Comparison of ENCODE assay signal across 21 cellular contexts in the genomic region with DNA sequence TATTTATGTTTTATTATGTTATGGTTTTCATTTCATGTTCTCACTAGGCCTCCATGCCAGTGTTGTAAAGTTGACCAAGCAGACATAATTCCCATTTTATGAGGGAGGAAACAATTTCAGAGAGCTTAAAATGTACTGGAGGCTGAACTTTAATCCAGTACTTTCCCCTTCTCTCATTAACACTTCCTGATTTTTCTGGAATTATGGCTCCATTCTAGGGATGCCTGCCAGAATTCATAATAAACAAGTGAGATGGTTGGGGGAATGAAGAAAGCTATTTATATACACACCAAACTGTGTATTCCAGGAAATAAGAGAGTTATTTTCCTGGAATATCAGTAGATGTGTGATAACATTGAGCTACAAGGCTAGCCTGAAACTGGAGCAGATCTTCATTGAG. TPM values are rescaled to one million over a fixed set of nuclear protein-coding genes. Genes with fewer than 3 reads are reported as not detected.
DNase-seq lines count a peak whose midpoint lies in the region; ATAC-seq, FAIRE-seq and TF ChIP-seq lines count a peak whose summit lies in the region.
"Had no signal": no experiment of that assay in that cellular context is flagged by ENCODE, and none has a peak within 500 bp of the region (broad histone marks: within the 10 kb centered on the region; RNA-seq: fewer than 3 reads in every experiment).

No MANE protein-coding gene starts in this region.

- no peak overlapping the region for H2AK9ac ChIP-seq in IMR-90 (replicated peaks; ENCODE audit: low read depth, low read length, poor library complexity)

- no TSS peak for BruUV-seq in IMR-90 (replicated peaks; lab: Mats Ljungman, UMichigan)

- no peak overlapping the region for H3K4me2 ChIP-seq in IMR-90 (ENCODE audit: low read depth, low read length)
- H3K4me2 ChIP-seq: A549, GM23338 had no signal

- H2BK120ac ChIP-seq in IMR-90 (ENCODE audit: low read depth, low read length), result no peak overlapping the region

- H2BK20ac ChIP-seq in IMR-90 (ENCODE audit: low read depth, low read length), result no peak overlapping the region

- dilution Hi-C loops in IMR-90 (cut with HindIII; ENCODE audit: low sequenced_read_pairs, unreplicated experiment), result no loop called here

- no peak overlapping the region for H2BK15ac ChIP-seq in IMR-90 (ENCODE audit: low read depth, low read length)

- CTCF ChIA-PET in IMR-90 (lab: Yijun Ruan, JAX), result interaction anchor here (0.7 kb wide), 2 partner anchors 16 to 60 kb away, joined by 3 read pairs; no protein-coding TSS in a partner anchor

- intact Hi-C loops in IMR-90 (cut with micrococcal nuclease), result no loop called here
- intact Hi-C loops in left colon (cut with DNase I, micrococcal nuclease), result no loop called here

- H3K9ac ChIP-seq in IMR-90 (ENCODE audit: low read depth, low read length), result no peak overlapping the region

- no peaks in the 10 kb centered on the region for H3K9me1 ChIP-seq in IMR-90 (ENCODE audit: insufficient read depth, low read length)

- ATAC-seq in IMR-90 (ENCODE audit: low read depth), result peak; percentile 40; the same call in 1 of the 2 replicates
- ATAC-seq in left colon, result peak; percentile 70
- ATAC-seq: A549, GM23338 had no signal

- H4K8ac ChIP-seq in IMR-90 (ENCODE audit: low read depth in 2 of 2, low read length in 2 of 2), result no peak overlapping the region

- H2AFZ ChIP-seq in IMR-90 (replicated peaks; ENCODE audit: low read length, poor library complexity), result no peak overlapping the region
- H2AFZ ChIP-seq: GM23338 had no signal

- no peak overlapping the region for H3K4ac ChIP-seq in IMR-90 (ENCODE audit: low read depth, low read length)

- H2AK5ac ChIP-seq in IMR-90 (ENCODE audit: low read depth, low read length), result no peak overlapping the region

- H3K14ac ChIP-seq in IMR-90 (replicated peaks; ENCODE audit: low read depth, low read length), result no peak overlapping the region

- H3K23ac ChIP-seq in IMR-90 (ENCODE audit: low read depth, low read length), result no peak overlapping the region

- no peaks in the 10 kb centered on the region; the same call in 1 of the 2 replicates for H3K27me3 ChIP-seq in IMR-90 (ENCODE audit: control insufficient read depth, insufficient read depth, low read length)
- H3K27me3 ChIP-seq in small intestine (ENCODE audit: control insufficient read depth in 2 of 2, insufficient read depth in 2 of 2, low read length in 2 of 2), result no peaks in the 10 kb centered on the region

- H3K4me3 ChIP-seq in IMR-90 (ENCODE audit: insufficient read depth, low read depth, low read length) (no peak overlapping the region), small intestine (ENCODE audit: low read depth in 1 of 2, low read length in 2 of 2) (no peak overlapping the region)
- H3K4me3 ChIP-seq: A549, GM23338 had no signal

- H3K79me1 ChIP-seq in IMR-90 (ENCODE audit: low read depth in 1 of 2, low read length in 2 of 2), result no peaks in the 10 kb centered on the region

- no peak overlapping the region for H4K5ac ChIP-seq in IMR-90 (ENCODE audit: low read depth, low read length)

- H3K27ac ChIP-seq in IMR-90 (ENCODE audit: insufficient read depth, low read length) (no peak overlapping the region), small intestine (ENCODE audit: low read depth in 1 of 2, low read length in 1 of 2) (peak overlapping the region in 1 of 2 donors; percentile 27)
- H3K27ac ChIP-seq: A549 had no signal

- no peak overlapping the region for H3K56ac ChIP-seq in IMR-90 (ENCODE audit: extremely low read depth, insufficient read depth, low read length)

- H3K18ac ChIP-seq in IMR-90 (ENCODE audit: low read depth, low read length), result no peak overlapping the region

- TF ChIP-seq POLR2A in IMR-90 (IDR thresholded peaks at IDR 0.05; ENCODE audit: low read depth, low read length), result no peak

- in situ Hi-C loops in IMR-90 (cut with MboI; ENCODE audit: low sequenced_read_pairs), result no loop called here

- no peak for TF ChIP-seq RAD21 in IMR-90 (IDR thresholded peaks at IDR 0.05; ENCODE audit: low read length)

- no peak for TF ChIP-seq CTCF in IMR-90 (conservative IDR thresholded peaks at IDR 0.05; ENCODE audit: low read depth, low read length)

- H3K4me1 ChIP-seq in IMR-90 (ENCODE audit: control insufficient read depth, insufficient read depth, low read length) (no peaks in the 10 kb centered on the region), small intestine (ENCODE audit: control insufficient read depth in 2 of 2, insufficient read depth in 1 of 2, low read depth in 1 of 2, low read length in 1 of 2) (peaks cover 0 to 4% of the 10 kb centered on the region in 2 donors)

- DNase-seq in IMR-90, result no peak
- no peak for DNase-seq in left colon
- DNase-seq in small intestine, result peak; percentile 59
- DNase-seq in DMS153 (lab: John Stamatoyannopoulos, UW), result no peak
- no peak for DNase-seq in DMS53 treated with DMSO at 0.1 percent for 48 hours (lab: John Stamatoyannopoulos, UW; ENCODE audit: unreplicated experiment)
- no peak for DNase-seq in nucleus accumbens (lab: John Stamatoyannopoulos, UW)
- DNase-seq: C1 segment of cervical spinal cord; CD8-positive, alpha-beta memory T cell; DND-41; NCI-H1105 treated with DMSO at 0.1 percent for 48 hours; NCI-H1694; NK-92 treated with Interleukin-12 subunit alpha and Interleukin-12 subunit beta, amount 100 ng/mL, for 24 hours; RPMI8226; SHP77 treated with DMSO at 0.1 percent for 48 hours had no signal

- H3K36me3 ChIP-seq in IMR-90 (ENCODE audit: control insufficient read depth, insufficient read depth, low read length) (no peaks in the 10 kb centered on the region), small intestine (ENCODE audit: control insufficient read depth in 2 of 2, insufficient read depth in 2 of 2, low read length in 2 of 2) (peaks cover 0 to 2% of the 10 kb centered on the region in 2 donors)

- H4K20me1 ChIP-seq in IMR-90 (ENCODE audit: insufficient read depth, low read length), result no peaks in the 10 kb centered on the region

- H4K91ac ChIP-seq in IMR-90 (ENCODE audit: insufficient read depth, low read depth, low read length), result no peak overlapping the region

- H3K9me3 ChIP-seq in IMR-90 (ENCODE audit: control insufficient read depth, insufficient read depth, low read length) (no peaks in the 10 kb centered on the region), small intestine (ENCODE audit: control insufficient read depth, low read depth) (no peaks in the 10 kb centered on the region)
- H3K9me3 ChIP-seq: A549 had no signal

- peak; percentile 97 for FAIRE-seq in colon (lab: Jason Lieb, UNC)
- FAIRE-seq in small intestine (lab: Jason Lieb, UNC), result peak; percentile 51
- FAIRE-seq: A549, G401.6, HTR-8/SVneo had no signal

- POLR2A ChIA-PET in IMR-90 (lab: Charles Lee; ENCODE audit: unreplicated experiment), result interaction anchor here (0.6 kb wide), 1 partner anchor 759 kb away, joined by 3 read pairs; no protein-coding TSS in a partner anchor

- H2BK5ac ChIP-seq in IMR-90 (ENCODE audit: low read depth, low read length, poor library complexity, severe bottlenecking), result no peak overlapping the region

TF ChIP-seq in IMR-90, 13 proteins besides CTCF, POLR2A, EP300 and RAD21:
- TF ChIP-seq SMC3 (IDR thresholded peaks at IDR 0.05; ENCODE audit: low read depth, low read length), result no peak
- TF ChIP-seq, protein P1, sequence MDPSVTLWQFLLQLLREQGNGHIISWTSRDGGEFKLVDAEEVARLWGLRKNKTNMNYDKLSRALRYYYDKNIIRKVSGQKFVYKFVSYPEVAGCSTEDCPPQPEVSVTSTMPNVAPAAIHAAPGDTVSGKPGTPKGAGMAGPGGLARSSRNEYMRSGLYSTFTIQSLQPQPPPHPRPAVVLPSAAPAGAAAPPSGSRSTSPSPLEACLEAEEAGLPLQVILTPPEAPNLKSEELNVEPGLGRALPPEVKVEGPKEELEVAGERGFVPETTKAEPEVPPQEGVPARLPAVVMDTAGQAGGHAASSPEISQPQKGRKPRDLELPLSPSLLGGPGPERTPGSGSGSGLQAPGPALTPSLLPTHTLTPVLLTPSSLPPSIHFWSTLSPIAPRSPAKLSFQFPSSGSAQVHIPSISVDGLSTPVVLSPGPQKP (IDR thresholded peaks at IDR 0.05; ENCODE audit: borderline replicate concordance, low read depth, low read length), result no peak
- no peak for TF ChIP-seq CEBPB (IDR thresholded peaks at IDR 0.05; ENCODE audit: low read depth, low read length)
- no peak for TF ChIP-seq MXI1 (IDR thresholded peaks at IDR 0.05; ENCODE audit: borderline replicate concordance, low read depth, low read length)
- no peak for TF ChIP-seq MAFK (IDR thresholded peaks at IDR 0.05; ENCODE audit: low read depth, low read length)
- no peak for TF ChIP-seq NFE2L2 (IDR thresholded peaks at IDR 0.05; ENCODE audit: low read depth, low read length)
TF ChIP-seq in IMR-90: peak in this region for 0.

RNA-seq across cellular contexts. Expression of a gene that starts 6.9 kb away (rescaled TPM):
- not detected in 2 replicates for total RNA-seq in IMR-90 (2012; rRNA removed)
- polyA plus RNA-seq in IMR-90 (2012; rRNA removed), result not detected in 2 replicates
- polyA plus RNA-seq in IMR-90 (2012; cell fraction: cytosol; rRNA removed), result 0.01 TPM in 1 of 2 replicates, not detected in the other
- polyA plus RNA-seq in IMR-90 (2012; cell fraction: nucleus; rRNA removed; ENCODE audit: low replicate concordance), result 0.05 TPM in 1 of 2 replicates, not detected in the other
- total RNA-seq in left colon, result 10 to 100 TPM; 53.0 to 59.6 TPM
- 10 to 100 TPM in 1 of 3 donors, 1 to 10 TPM in 2; 5.9 to 16.8 (median 8.1) TPM for polyA plus RNA-seq in small intestine
- total RNA-seq: OCI-LY7 had no signal
- polyA plus RNA-seq: CD8-positive, alpha-beta memory T cell had no signal

RNA-seq across cellular contexts. Expression of a gene that starts 50.3 kb away (rescaled TPM):
- not detected in 2 replicates for total RNA-seq in IMR-90 (2012; rRNA removed)
- not detected in 2 replicates for polyA plus RNA-seq in IMR-90 (2012; rRNA removed)
- not detected in 2 replicates for polyA plus RNA-seq in IMR-90 (2012; cell fraction: cytosol; rRNA removed)
- not detected in 2 replicates for polyA plus RNA-seq in IMR-90 (2012; cell fraction: nucleus; rRNA removed; ENCODE audit: low replicate concordance)
- total RNA-seq in left colon, result 10 to 100 TPM; 11.0 to 25.2 TPM
- 10 to 100 TPM in 1 of 3 donors, 1 to 10 TPM in 2; 1.8 to 23.3 (median 4.1) TPM for polyA plus RNA-seq in small intestine
- total RNA-seq: GM23338, LHCN-M2, OCI-LY7 had no signal
- polyA plus RNA-seq: A549; CD8-positive, alpha-beta memory T cell; GM23338 had no signal

Comparison
In these comparisons a context has a peak if more than half of its experiments do, and no peak if none do; other contexts are left out.
1. RNA of a gene that starts 6.9 kb away (total RNA-seq): 53.0 to 59.6 TPM in left colon; not detected in IMR-90; every median in the first group is over 10 times any median in the second.
2. RNA of a gene that starts 50.3 kb away (total RNA-seq): 11.0 to 25.2 TPM in left colon; not detected in IMR-90; every median in the first group is over 10 times any median in the second.